In genomic region chr17:81470944-81471803, GRCh38 we compare ENCODE assay signal across 1 cellular context.
TF ChIP-seq lines count a peak whose summit lies in the region.

No MANE protein-coding gene starts in this region.

TF ChIP-seq in GM23338, 12 proteins besides CTCF, POLR2A, EP300 and RAD21 (continued from another document):
- TF ChIP-seq ZNF462 (CRISPR knock-in tag; IDR thresholded peaks at IDR 0.05) (no peak), POLR2AphosphoS5 (IDR thresholded peaks at IDR 0.05; ENCODE audit: low read depth) (no peak), STAT1 (IDR thresholded peaks at IDR 0.05; ENCODE audit: unreplicated experiment) (no peak), REST (IDR thresholded peaks at IDR 0.05; ENCODE audit: unreplicated experiment) (no peak), CREB1 (CRISPR knock-in tag; IDR thresholded peaks at IDR 0.05; ENCODE audit: low read depth) (no peak), JUNB (IDR thresholded peaks at IDR 0.05; ENCODE audit: unreplicated experiment) (no peak), EZH2 (IDR thresholded peaks at IDR 0.05; ENCODE audit: low read depth, unreplicated experiment) (no peak)
TF ChIP-seq in GM23338: peak in this region for 0.
